Comparison of ENCODE assay signal across 12 cellular contexts in genomic region chr3:120399372-120399771, GRCh38. TPM values are rescaled to one million over a fixed set of nuclear protein-coding genes. Genes with fewer than 3 reads are reported as not detected.
DNase-seq lines count a peak whose midpoint lies in the region; ATAC-seq and TF ChIP-seq lines count a peak whose summit lies in the region.
"Had no signal": no experiment of that assay in that cellular context is flagged by ENCODE, and none has a peak within 500 bp of the region (broad histone marks: within the 10 kb centered on the region; RNA-seq: fewer than 3 reads in every experiment).

No MANE protein-coding gene starts in this region.

- no peaks in the 10 kb centered on the region for H3K9me3 Mint-ChIP-seq in endothelial cell (ENCODE audit: unreplicated experiment)
- H3K9me3 Mint-ChIP-seq in activated T-cell treated with anti-CD3 and anti-CD28 coated beads, Interleukin-2, amount 50 U/mL, for 72 hours: no peaks in the 10 kb centered on the region

- H3K27ac Mint-ChIP-seq in endothelial cell (ENCODE audit: unreplicated experiment): no peak overlapping the region
- H3K27ac Mint-ChIP-seq in activated T-cell treated with anti-CD3 and anti-CD28 coated beads, Interleukin-2, amount 50 U/mL, for 72 hours: no peak overlapping the region

- no peak for TF ChIP-seq CTCF in endothelial cell (IDR thresholded peaks at IDR 0.05; ENCODE audit: unreplicated experiment)
- no peak for TF ChIP-seq CTCF in foreskin fibroblast (IDR thresholded peaks at IDR 0.05; ENCODE audit: low read depth, low read length)

- ATAC-seq in GM18907 (IDR thresholded peaks at IDR 0.05; ENCODE audit: unreplicated experiment): peak; percentile 97
- peak; percentile 95 for ATAC-seq in GM21619 (IDR thresholded peaks at IDR 0.05; ENCODE audit: unreplicated experiment)
- ATAC-seq in HG03139 (IDR thresholded peaks at IDR 0.05; ENCODE audit: unreplicated experiment): peak; percentile 93
- no peak for ATAC-seq in activated T-cell treated with anti-CD3 and anti-CD28 coated beads, Interleukin-2, amount 50 U/mL, for 72 hours (replicated peaks in 1 of 2)

- no peak for DNase-seq in endothelial cell (ENCODE audit: low spot score)
- no peak for DNase-seq in activated T-cell treated with anti-CD3 and anti-CD28 coated beads, Interleukin-2, amount 50 U/mL, for 72 hours
- DNase-seq in activated CD4-positive, alpha-beta T cell treated with anti-CD3 and anti-CD28 coated beads for 4 hours: no peak
- DNase-seq in foreskin fibroblast: no peak
- no peak for DNase-seq in stimulated activated CD4-positive, alpha-beta T cell treated with anti-CD3 and anti-CD28 coated beads, Interleukin-1b, Interleukin-23, amount 100 ng/mL, for 48 hours
- DNase-seq: activated T-cell treated with anti-CD3 and anti-CD28 coated beads, Interleukin-2, amount 50 U/mL, for 48 hours; NCI-H2029; occipital lobe; transverse colon had no signal

- H3K4me1 Mint-ChIP-seq in endothelial cell (ENCODE audit: unreplicated experiment): peaks cover 20% of the 10 kb centered on the region
- no peaks in the 10 kb centered on the region for H3K4me1 Mint-ChIP-seq in activated T-cell treated with anti-CD3 and anti-CD28 coated beads, Interleukin-2, amount 50 U/mL, for 72 hours (ENCODE audit: low read depth)

- peak overlapping the region; percentile 78 for H3K4me3 Mint-ChIP-seq in endothelial cell (ENCODE audit: unreplicated experiment)
- no peak overlapping the region for H3K4me3 Mint-ChIP-seq in activated T-cell treated with anti-CD3 and anti-CD28 coated beads, Interleukin-2, amount 50 U/mL, for 72 hours

- H3K36me3 Mint-ChIP-seq in endothelial cell (ENCODE audit: low read depth, unreplicated experiment): peaks cover 69% of the 10 kb centered on the region
- H3K36me3 Mint-ChIP-seq in activated T-cell treated with anti-CD3 and anti-CD28 coated beads, Interleukin-2, amount 50 U/mL, for 72 hours (ENCODE audit: insufficient read depth in 2 of 2): no peaks in the 10 kb centered on the region

- no peak overlapping the region for H3K4me3 ChIP-seq in foreskin fibroblast (ENCODE audit: low read depth in 1 of 2, low read length in 2 of 2)
- H3K4me3 ChIP-seq: transverse colon had no signal

- peaks cover 4% of the 10 kb centered on the region for H3K27me3 Mint-ChIP-seq in endothelial cell (ENCODE audit: unreplicated experiment)
- H3K27me3 Mint-ChIP-seq in activated T-cell treated with anti-CD3 and anti-CD28 coated beads, Interleukin-2, amount 50 U/mL, for 72 hours (ENCODE audit: low read depth): no peaks in the 10 kb centered on the region

RNA-seq across cellular contexts. Expression of gene LRRC58, which starts 50.2 kb away (rescaled TPM):
- total RNA-seq in endothelial cell (ENCODE audit: unreplicated experiment): 5.2 TPM
- 10 to 100 TPM; 17.6 to 18.8 TPM for total RNA-seq in activated T-cell treated with anti-CD3 and anti-CD28 coated beads, Interleukin-2, amount 50 U/mL, for 72 hours

RNA-seq across cellular contexts. Expression of gene FSTL1, which starts 51.4 kb away (rescaled TPM):
- 1,211 TPM for total RNA-seq in endothelial cell (ENCODE audit: unreplicated experiment)
- 1 to 10 TPM; 1.3 to 1.7 TPM for total RNA-seq in activated T-cell treated with anti-CD3 and anti-CD28 coated beads, Interleukin-2, amount 50 U/mL, for 72 hours

Comparison
In these comparisons a context has a peak if more than half of its experiments do, and no peak if none do; other contexts are left out.
1. ATAC-seq: peak in GM18907 (single experiment), GM21619 (single experiment) and HG03139 (single experiment); none in activated T-cell treated with anti-CD3 and anti-CD28 coated beads, Interleukin-2, amount 50 U/mL, for 72 hours (0 of 2).
2. RNA of gene FSTL1, which starts 51.4 kb away (total RNA-seq): 1,211 TPM in endothelial cell (single experiment); 1.3 to 1.7 TPM in activated T-cell treated with anti-CD3 and anti-CD28 coated beads, Interleukin-2, amount 50 U/mL, for 72 hours; every median in the first group is over 100 times any median in the second.